In genomic region chr20:57694481-57694880, GRCh38 we compare ENCODE assay signal across 23 cellular contexts. TPM values are rescaled to one million over a fixed set of nuclear protein-coding genes. Genes with fewer than 3 reads are reported as not detected.
A peak's percentile ranks its signal among the peaks of the same experiment; 100 is the strongest.
DNase-seq lines count a peak whose midpoint lies in the region; TF ChIP-seq lines count a peak whose summit lies in the region.
"Had no signal": no experiment of that assay in that cellular context is flagged by ENCODE, and none has a peak within 500 bp of the region (broad histone marks: within the 10 kb centered on the region; RNA-seq: fewer than 3 reads in every experiment).

No MANE protein-coding gene starts in this region.

- H3K4me1 ChIP-seq in BLaER1 treated with 17β-estradiol and CSF1 and Interleukin-3, amounts not matched to agents 10 nM and 100 nM = peaks cover 53 to 100% (median 100%) of the 10 kb centered on the region in 10 experiments
- H3K4me1 ChIP-seq in subcutaneous abdominal adipose tissue (ENCODE audit: control insufficient read depth in 5 of 5, insufficient read depth in 5 of 5, low read length in 5 of 5) = peaks cover 5 to 99% (median 89%) of the 10 kb centered on the region in 5 donors

- no peaks in the 10 kb centered on the region for H3K9me3 Mint-ChIP-seq in chondrocyte (ENCODE audit: low read depth)
- H3K9me3 Mint-ChIP-seq: activated naive CD4-positive, alpha-beta T cell treated with anti-CD3 and anti-CD28 coated beads, Interleukin-2, amount 10 ng/mL, durations not matched to agents 7 days and 5 days; natural killer cell treated with Interleukin-12 subunit alpha and Interleukin-12 subunit beta and Interleukin-15 and Interleukin-18, amount 100 ng/mL, for 72 hours; stimulated activated naive B cell treated with anti-CD40 and anti-IgM and Interleukin-4, amounts not matched to agents 10 μg/mL and 1 μg/mL and 100 μg/mL, for 72 hours had no signal

- POLR2A ChIA-PET in RWPE1 (lab: Yijun Ruan, JAX; ENCODE audit: low non-redundant PET) (interaction anchor here (1.0 to 3.1 kb wide), 3 partner anchors 14 to 55 kb away, joined by 3 to 18 read pairs (median 8); partner anchors contain the start of gene PMEPA1), HEK293T (lab: Yijun Ruan, JAX) (interaction anchor here (0.5 kb wide), 1 partner anchor 230 kb away, joined by 3 read pairs; no protein-coding TSS in a partner anchor)

- peak overlapping the region in 9 of 11 experiments; percentile 33 to 98 (median 83); a peak in 17 of 22 replicates for H3K4me2 ChIP-seq in BLaER1 treated with 17β-estradiol and CSF1 and Interleukin-3, amounts not matched to agents 10 nM and 100 nM

- peaks cover 0 to 76% (median 0%) of the 10 kb centered on the region in 11 experiments; a peak in 7 of 22 replicates for H3K27me3 ChIP-seq in BLaER1 treated with 17β-estradiol and CSF1 and Interleukin-3, amounts not matched to agents 10 nM and 100 nM
- H3K27me3 ChIP-seq in subcutaneous abdominal adipose tissue (ENCODE audit: control insufficient read depth in 5 of 5, insufficient read depth in 4 of 5, low read length in 5 of 5) = no peaks in the 10 kb centered on the region
- H3K27me3 ChIP-seq: BE2C, suprapubic skin had no signal

- no peak overlapping the region for H3K4me3 Mint-ChIP-seq in chondrocyte (ENCODE audit: unreplicated experiment)
- H3K4me3 Mint-ChIP-seq: activated CD8-positive, alpha-beta T cell treated with anti-CD3 and anti-CD28 coated beads, Interleukin-2, amount 10 ng/mL, durations not matched to agents 7 days and 5 days; activated naive CD4-positive, alpha-beta T cell treated with anti-CD3 and anti-CD28 coated beads, Interleukin-2, amount 10 ng/mL, durations not matched to agents 7 days and 5 days; natural killer cell treated with Interleukin-12 subunit alpha and Interleukin-12 subunit beta and Interleukin-15 and Interleukin-18, amount 100 ng/mL, for 72 hours; stimulated activated naive B cell treated with anti-CD40 and anti-IgM and Interleukin-4, amounts not matched to agents 10 μg/mL and 1 μg/mL and 100 μg/mL, for 72 hours had no signal

- no peak overlapping the region for H3K4me3 ChIP-seq in BLaER1 treated with 17β-estradiol and CSF1 and Interleukin-3, amounts not matched to agents 10 nM and 100 nM
- H3K4me3 ChIP-seq in subcutaneous abdominal adipose tissue (ENCODE audit: low read depth in 1 of 5, low read length in 5 of 5) = no peak overlapping the region
- H3K4me3 ChIP-seq: lung, SK-N-MC, skin epidermis, suprapubic skin had no signal

- CTCF ChIA-PET in RWPE1 (lab: Yijun Ruan, JAX) = interaction anchor here (0.6 to 3.1 kb wide), 5 partner anchors 11 to 705 kb away, joined by 3 to 10 read pairs (median 6); no protein-coding TSS in a partner anchor
- CTCF ChIA-PET in HEK293T (lab: Yijun Ruan, JAX) = interaction anchor here (0.6 kb wide), 1 partner anchor 76 kb away, joined by 3 read pairs; no protein-coding TSS in a partner anchor

- H4K20me1 ChIP-seq in BLaER1 treated with 17β-estradiol and CSF1 and Interleukin-3, amounts not matched to agents 10 nM and 100 nM = peaks cover 0 to 100% (median 98%) of the 10 kb centered on the region in 11 experiments; a peak in 20 of 22 replicates

- no peak for DNase-seq in RWPE1 (ENCODE audit: low spot score)
- no peak for DNase-seq in chondrocyte (ENCODE audit: low spot score)
- DNase-seq in T-helper 2 cell = no peak
- DNase-seq in HEK293T (ENCODE audit: extremely low spot score) = no peak
- no peak for DNase-seq in DMS153 treated with DMSO at 0.1 percent for 48 hours (lab: John Stamatoyannopoulos, UW; ENCODE audit: unreplicated experiment)
- DNase-seq in NCI-H1105 treated with DMSO at 0.1 percent for 48 hours (lab: John Stamatoyannopoulos, UW) = no peak
- DNase-seq: activated CD4-positive, alpha-beta T cell treated with anti-CD3 and anti-CD28 coated beads for 1 hour; activated CD8-positive, alpha-beta T cell treated with anti-CD3 and anti-CD28 coated beads, Interleukin-2, amount 10 ng/mL, durations not matched to agents 7 days and 5 days; activated naive CD4-positive, alpha-beta T cell treated with anti-CD3 and anti-CD28 coated beads, Interleukin-2, amount 10 ng/mL, durations not matched to agents 7 days and 5 days; BE2C; DMS53; hippocampal formation; IMR-90; NCI-H2107; NCI-H748 treated with DMSO at 0.1 percent for 48 hours; stimulated activated naive B cell treated with anti-CD40 and anti-IgM and Interleukin-4, amounts not matched to agents 10 μg/mL and 1 μg/mL and 100 μg/mL, for 72 hours had no signal

- H3K27me3 Mint-ChIP-seq in chondrocyte (ENCODE audit: low read depth) = no peaks in the 10 kb centered on the region
- H3K27me3 Mint-ChIP-seq: stimulated activated naive B cell treated with anti-CD40 and anti-IgM and Interleukin-4, amounts not matched to agents 10 μg/mL and 1 μg/mL and 100 μg/mL, for 72 hours had no signal

- peaks cover 92% of the 10 kb centered on the region for H3K4me1 Mint-ChIP-seq in chondrocyte (ENCODE audit: low read depth)

- no peaks in the 10 kb centered on the region for H3K9me3 ChIP-seq in BLaER1 treated with 17β-estradiol and CSF1 and Interleukin-3, amounts not matched to agents 10 nM and 100 nM (replicated peaks in 1 of 11)
- H3K9me3 ChIP-seq in subcutaneous abdominal adipose tissue (ENCODE audit: control insufficient read depth in 5 of 5, low read length in 5 of 5) = no peaks in the 10 kb centered on the region
- H3K9me3 ChIP-seq: BE2C, suprapubic skin had no signal

- no peak overlapping the region for H3K9ac ChIP-seq in BLaER1 treated with 17β-estradiol and CSF1 and Interleukin-3, amounts not matched to agents 10 nM and 100 nM
- no peak overlapping the region for H3K9ac ChIP-seq in subcutaneous abdominal adipose tissue (ENCODE audit: low read length in 5 of 5)

- H3K27ac ChIP-seq in BLaER1 treated with 17β-estradiol and CSF1 and Interleukin-3, amounts not matched to agents 10 nM and 100 nM = 0 out of 22 replicates have a peak overlapping the region, but pooled peaks of 2 of the 11 experiments have one; percentile 3 to 10
- H3K27ac ChIP-seq in RWPE1 (peak overlapping the region; percentile 96), subcutaneous abdominal adipose tissue (ENCODE audit: low read depth, low read length) (peak overlapping the region; percentile 10)
- H3K27ac ChIP-seq: SK-N-MC, suprapubic skin had no signal

- peak overlapping the region; percentile 79 for H3K27ac Mint-ChIP-seq in chondrocyte (ENCODE audit: unreplicated experiment)
- H3K27ac Mint-ChIP-seq: activated CD8-positive, alpha-beta T cell treated with anti-CD3 and anti-CD28 coated beads, Interleukin-2, amount 10 ng/mL, durations not matched to agents 7 days and 5 days; activated naive CD4-positive, alpha-beta T cell treated with anti-CD3 and anti-CD28 coated beads, Interleukin-2, amount 10 ng/mL, durations not matched to agents 7 days and 5 days; natural killer cell treated with Interleukin-12 subunit alpha and Interleukin-12 subunit beta and Interleukin-15 and Interleukin-18, amount 100 ng/mL, for 72 hours had no signal

- H3K36me3 ChIP-seq in BLaER1 treated with 17β-estradiol and CSF1 and Interleukin-3, amounts not matched to agents 10 nM and 100 nM = no peaks in the 10 kb centered on the region
- peaks cover 0 to 9% (median under 1%) of the 10 kb centered on the region in 5 donors for H3K36me3 ChIP-seq in subcutaneous abdominal adipose tissue (ENCODE audit: control insufficient read depth in 5 of 5, insufficient read depth in 5 of 5, low read length in 5 of 5)
- H3K36me3 ChIP-seq: BE2C, suprapubic skin had no signal

- TF ChIP-seq CTCF in RWPE1 (conservative IDR thresholded peaks at IDR 0.05; ENCODE audit: low read depth) (no peak), chondrocyte (IDR thresholded peaks at IDR 0.05) (no peak)

- no peaks in the 10 kb centered on the region for H3K36me3 Mint-ChIP-seq in chondrocyte (ENCODE audit: low read depth)
- H3K36me3 Mint-ChIP-seq: activated naive CD4-positive, alpha-beta T cell treated with anti-CD3 and anti-CD28 coated beads, Interleukin-2, amount 10 ng/mL, durations not matched to agents 7 days and 5 days; natural killer cell treated with Interleukin-12 subunit alpha and Interleukin-12 subunit beta and Interleukin-15 and Interleukin-18, amount 100 ng/mL, for 72 hours had no signal

TF ChIP-seq in HEK293T, 16 proteins besides CTCF, POLR2A, EP300 and RAD21:
- TF ChIP-seq NFRKB (IDR thresholded peaks at IDR 0.05) = no peak
- no peak for TF ChIP-seq FOXA1 (IDR thresholded peaks at IDR 0.05)
- TF ChIP-seq FOXK2 (IDR thresholded peaks at IDR 0.05) = no peak
- TF ChIP-seq L3MBTL2 (conservative IDR thresholded peaks at IDR 0.05) = no peak
- no peak for TF ChIP-seq BHLHE40 (IDR thresholded peaks at IDR 0.05; ENCODE audit: borderline replicate concordance)
- TF ChIP-seq FOXM1 (IDR thresholded peaks at IDR 0.05; ENCODE audit: borderline replicate concordance) = no peak
- no peak for TF ChIP-seq SUZ12 (IDR thresholded peaks at IDR 0.05)
- TF ChIP-seq HDGF (IDR thresholded peaks at IDR 0.05; ENCODE audit: borderline replicate concordance) = no peak
- no peak for TF ChIP-seq ZNF384 (IDR thresholded peaks at IDR 0.05)
- TF ChIP-seq, protein P1, sequence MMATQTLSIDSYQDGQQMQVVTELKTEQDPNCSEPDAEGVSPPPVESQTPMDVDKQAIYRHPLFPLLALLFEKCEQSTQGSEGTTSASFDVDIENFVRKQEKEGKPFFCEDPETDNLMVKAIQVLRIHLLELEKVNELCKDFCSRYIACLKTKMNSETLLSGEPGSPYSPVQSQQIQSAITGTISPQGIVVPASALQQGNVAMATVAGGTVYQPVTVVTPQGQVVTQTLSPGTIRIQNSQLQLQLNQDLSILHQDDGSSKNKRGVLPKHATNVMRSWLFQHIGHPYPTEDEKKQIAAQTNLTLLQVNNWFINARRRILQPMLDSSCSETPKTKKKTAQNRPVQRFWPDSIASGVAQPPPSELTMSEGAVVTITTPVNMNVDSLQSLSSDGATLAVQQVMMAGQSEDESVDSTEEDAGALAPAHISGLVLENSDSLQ (IDR thresholded peaks at IDR 0.05) = no peak
- no peak for TF ChIP-seq ELF4 (IDR thresholded peaks at IDR 0.05)
- TF ChIP-seq TARDBP (IDR thresholded peaks at IDR 0.05) = no peak
- no peak for TF ChIP-seq SP1 (IDR thresholded peaks at IDR 0.05)
- no peak for TF ChIP-seq LEF1 (IDR thresholded peaks at IDR 0.05; ENCODE audit: borderline replicate concordance)
- TF ChIP-seq CTBP1 (IDR thresholded peaks at IDR 0.05; ENCODE audit: borderline replicate concordance) = no peak
- TF ChIP-seq ARNT (IDR thresholded peaks at IDR 0.05) = no peak

RNA-seq across cellular contexts. Expression of gene PMEPA1, which starts 15.3 kb away (rescaled TPM):
- total RNA-seq in chondrocyte = 151 to 298 TPM (median 163 TPM) in 3 replicates
